In the genomic region with DNA sequence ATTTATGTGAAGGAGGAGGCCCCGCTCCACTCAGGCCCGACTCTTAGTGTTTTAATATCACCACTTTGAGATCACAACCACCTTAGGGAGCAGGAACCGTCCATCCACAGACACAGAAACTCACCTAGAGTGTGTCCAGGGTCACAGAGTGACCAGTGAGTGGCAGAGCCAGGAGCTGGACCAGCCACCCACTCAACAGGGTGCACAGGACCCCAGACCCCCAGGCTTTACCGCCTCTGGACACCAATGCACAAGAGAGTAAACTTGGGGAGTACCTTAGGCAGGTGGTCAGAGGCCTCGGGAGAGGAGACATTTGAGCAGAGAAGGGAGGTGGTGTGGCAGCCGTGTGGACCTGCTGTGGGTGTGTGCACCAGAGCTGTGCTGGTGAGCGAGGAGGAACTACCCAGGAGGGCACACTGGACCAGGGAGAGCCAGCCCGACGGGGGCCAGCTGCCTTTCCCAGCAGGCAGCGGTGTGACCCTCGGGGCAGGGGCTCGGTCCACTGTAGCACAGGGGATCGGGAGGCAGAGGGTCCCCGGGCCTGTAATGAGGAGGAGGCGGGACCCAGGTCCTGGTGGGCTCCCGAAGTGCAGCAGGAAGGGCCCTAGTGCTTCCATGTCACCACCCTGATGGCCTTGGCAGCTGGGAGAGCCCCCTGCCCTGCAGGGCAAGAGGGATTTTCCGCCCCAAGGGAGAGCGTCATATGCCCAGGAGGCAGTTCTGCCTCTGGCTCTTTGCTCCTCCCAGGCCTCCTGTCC, we compare ENCODE assay signal across 1 cellular context.
TF ChIP-seq lines count a peak whose summit lies in the region.

No MANE protein-coding gene starts in this region.

TF ChIP-seq in SK-N-SH treated with all-trans-retinoic acid at 6 μM for 48 hours, 23 proteins besides CTCF, POLR2A, EP300 and RAD21 (continued from another document):
- TF ChIP-seq, protein P1, sequence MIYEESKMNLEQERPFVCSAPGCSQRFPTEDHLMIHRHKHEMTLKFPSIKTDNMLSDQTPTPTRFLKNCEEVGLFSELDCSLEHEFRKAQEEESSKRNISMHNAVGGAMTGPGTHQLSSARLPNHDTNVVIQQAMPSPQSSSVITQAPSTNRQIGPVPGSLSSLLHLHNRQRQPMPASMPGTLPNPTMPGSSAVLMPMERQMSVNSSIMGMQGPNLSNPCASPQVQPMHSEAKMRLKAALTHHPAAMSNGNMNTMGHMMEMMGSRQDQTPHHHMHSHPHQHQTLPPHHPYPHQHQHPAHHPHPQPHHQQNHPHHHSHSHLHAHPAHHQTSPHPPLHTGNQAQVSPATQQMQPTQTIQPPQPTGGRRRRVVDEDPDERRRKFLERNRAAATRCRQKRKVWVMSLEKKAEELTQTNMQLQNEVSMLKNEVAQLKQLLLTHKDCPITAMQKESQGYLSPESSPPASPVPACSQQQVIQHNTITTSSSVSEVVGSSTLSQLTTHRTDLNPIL (CRISPR knock-in tag; IDR thresholded peaks at IDR 0.05; ENCODE audit: low read depth), result no peak
- TF ChIP-seq ZNF565 (CRISPR knock-in tag; conservative IDR thresholded peaks at IDR 0.05; ENCODE audit: low read depth), result no peak
- no peak for TF ChIP-seq ISL1 (CRISPR knock-in tag; IDR thresholded peaks at IDR 0.05)
- no peak for TF ChIP-seq PPARA (CRISPR knock-in tag; IDR thresholded peaks at IDR 0.05; ENCODE audit: borderline replicate concordance)
- TF ChIP-seq TCF4 (CRISPR knock-in tag; IDR thresholded peaks at IDR 0.05; ENCODE audit: borderline replicate concordance), result no peak
- TF ChIP-seq ESRRG (CRISPR knock-in tag; IDR thresholded peaks at IDR 0.05), result no peak
- TF ChIP-seq ZC3H10 (CRISPR knock-in tag; IDR thresholded peaks at IDR 0.05), result no peak
